In genomic region chr11:35721576-35722341, GRCh38 we compare ENCODE assay signal across 13 cellular contexts. TPM values are rescaled to one million over a fixed set of nuclear protein-coding genes. Genes with fewer than 3 reads are reported as not detected.
DNase-seq lines count a peak whose midpoint lies in the region; ATAC-seq and TF ChIP-seq lines count a peak whose summit lies in the region.
"Had no signal": no experiment of that assay in that cellular context is flagged by ENCODE, and none has a peak within 500 bp of the region (broad histone marks: within the 10 kb centered on the region; RNA-seq: fewer than 3 reads in every experiment).

No MANE protein-coding gene starts in this region.

- H3K27ac Mint-ChIP-seq in WTC11 = peak overlapping the region; percentile 37; the same call in 1 of the 2 replicates
- peak overlapping the region; percentile 85 for H3K27ac Mint-ChIP-seq in stimulated activated naive B cell treated with anti-CD40 and anti-IgM and Interleukin-4, amounts not matched to agents 10 μg/mL and 1 μg/mL and 100 μg/mL, for 72 hours
- H3K27ac Mint-ChIP-seq: activated T-cell treated with anti-CD3 and anti-CD28 coated beads, Interleukin-2, amount 50 U/mL, for 72 hours; effector memory CD8-positive, alpha-beta T cell; progenitor cell of endocrine pancreas had no signal

- TF ChIP-seq POLR2A in prostate gland (IDR thresholded peaks at IDR 0.05) = no peak

- no peak overlapping the region for H3K27ac ChIP-seq in right atrium auricular region
- no peak overlapping the region for H3K27ac ChIP-seq in prostate gland
- H3K27ac ChIP-seq: HL-60 had no signal

- no peak overlapping the region for H3K4me3 Mint-ChIP-seq in WTC11
- H3K4me3 Mint-ChIP-seq in stimulated activated naive B cell treated with anti-CD40 and anti-IgM and Interleukin-4, amounts not matched to agents 10 μg/mL and 1 μg/mL and 100 μg/mL, for 72 hours = peak overlapping the region; percentile 18 to 50
- H3K4me3 Mint-ChIP-seq: activated T-cell treated with anti-CD3 and anti-CD28 coated beads, Interleukin-2, amount 50 U/mL, for 72 hours; effector memory CD8-positive, alpha-beta T cell had no signal

- H3K4me3 ChIP-seq in right atrium auricular region (no peak overlapping the region), prostate gland (no peak overlapping the region)

- no peaks in the 10 kb centered on the region for H3K9me3 Mint-ChIP-seq in WTC11
- peaks cover 3 to 6% of the 10 kb centered on the region in 2 donors for H3K9me3 Mint-ChIP-seq in stimulated activated naive B cell treated with anti-CD40 and anti-IgM and Interleukin-4, amounts not matched to agents 10 μg/mL and 1 μg/mL and 100 μg/mL, for 72 hours

- 41% methylated on average over 2 of the region's 2 CpGs for WGBS in prostate gland

- intact Hi-C loops in Right ventricle myocardium superior (cut with DNase I) = no loop called here
- intact Hi-C loops in prostate gland (cut with DNase I) = no loop called here

- H3K27me3 ChIP-seq in right atrium auricular region = no peaks in the 10 kb centered on the region
- no peaks in the 10 kb centered on the region for H3K27me3 ChIP-seq in prostate gland (replicated peaks; ENCODE audit: insufficient read depth)

- peak; percentile 36 for ATAC-seq in Right ventricle myocardium superior (ENCODE audit: poor library complexity)
- ATAC-seq in HG02759 (IDR thresholded peaks at IDR 0.05; ENCODE audit: unreplicated experiment) = peak; percentile 51
- no peak for ATAC-seq in WTC11
- ATAC-seq in stimulated activated naive B cell treated with anti-CD40 and anti-IgM and Interleukin-4, amounts not matched to agents 10 μg/mL and 1 μg/mL and 100 μg/mL, for 72 hours (replicated peaks) = peak; percentile 81 to 82
- no peak for ATAC-seq in HG03439 (IDR thresholded peaks at IDR 0.05; ENCODE audit: unreplicated experiment)
- ATAC-seq: activated T-cell treated with anti-CD3 and anti-CD28 coated beads, Interleukin-2, amount 50 U/mL, for 72 hours; effector memory CD8-positive, alpha-beta T cell had no signal

- H3K36me3 ChIP-seq in right atrium auricular region (peaks cover 11% of the 10 kb centered on the region), prostate gland (no peaks in the 10 kb centered on the region)

- no peaks in the 10 kb centered on the region for H3K27me3 Mint-ChIP-seq in WTC11 (ENCODE audit: low read depth)
- no peaks in the 10 kb centered on the region for H3K27me3 Mint-ChIP-seq in stimulated activated naive B cell treated with anti-CD40 and anti-IgM and Interleukin-4, amounts not matched to agents 10 μg/mL and 1 μg/mL and 100 μg/mL, for 72 hours
- H3K27me3 Mint-ChIP-seq: effector memory CD8-positive, alpha-beta T cell; progenitor cell of endocrine pancreas had no signal

- POLR2A ChIA-PET in WTC11 (lab: Charles Lee) = no interaction called here

- H3K9me3 ChIP-seq in right atrium auricular region = no peaks in the 10 kb centered on the region
- H3K9me3 ChIP-seq in prostate gland = no peaks in the 10 kb centered on the region

- CTCF ChIA-PET in WTC11 (lab: Charles Lee) = interaction anchor here (1.0 to 2.4 kb wide), 3 partner anchors 78 to 537 kb away, joined by 4 to 15 read pairs (median 4); no protein-coding TSS in a partner anchor

- H3K4me1 ChIP-seq in right atrium auricular region = peaks cover 0 to 17% of the 10 kb centered on the region in 2 donors
- no peaks in the 10 kb centered on the region for H3K4me1 ChIP-seq in prostate gland (replicated peaks)

- H3K4me1 Mint-ChIP-seq in WTC11 = peaks cover 21% of the 10 kb centered on the region
- peaks cover 41 to 74% of the 10 kb centered on the region in 2 donors for H3K4me1 Mint-ChIP-seq in stimulated activated naive B cell treated with anti-CD40 and anti-IgM and Interleukin-4, amounts not matched to agents 10 μg/mL and 1 μg/mL and 100 μg/mL, for 72 hours

- DNase-seq in Right ventricle myocardium superior = no peak
- no peak for DNase-seq in right atrium auricular region (ENCODE audit: low spot score)
- DNase-seq in WTC11 (ENCODE audit: low spot score) = no peak
- DNase-seq in stimulated activated naive B cell treated with anti-CD40 and anti-IgM and Interleukin-4, amounts not matched to agents 10 μg/mL and 1 μg/mL and 100 μg/mL, for 72 hours = no peak
- DNase-seq in prostate gland (ENCODE audit: low spot score) = no peak
- no peak for DNase-seq in activated CD4-positive, alpha-beta T cell treated with anti-CD3 and anti-CD28 coated beads for 1 hour
- DNase-seq: activated T-cell treated with anti-CD3 and anti-CD28 coated beads, Interleukin-2, amount 50 U/mL, for 72 hours; effector memory CD8-positive, alpha-beta T cell; SW 1271 had no signal

- TF ChIP-seq CTCF in right atrium auricular region (IDR thresholded peaks at IDR 0.05) = no peak
- TF ChIP-seq CTCF in WTC11 (IDR thresholded peaks at IDR 0.05) = no peak
- no peak for TF ChIP-seq CTCF in prostate gland (IDR thresholded peaks at IDR 0.05)

- H3K36me3 Mint-ChIP-seq in WTC11 = peaks cover 7% of the 10 kb centered on the region; the same call in 1 of the 2 replicates
- H3K36me3 Mint-ChIP-seq in stimulated activated naive B cell treated with anti-CD40 and anti-IgM and Interleukin-4, amounts not matched to agents 10 μg/mL and 1 μg/mL and 100 μg/mL, for 72 hours = peaks cover 23 to 44% of the 10 kb centered on the region in 2 donors

TF ChIP-seq in WTC11, 78 proteins besides CTCF, POLR2A, EP300 and RAD21:
- TF ChIP-seq NR3C1 (CRISPR knock-in tag; conservative IDR thresholded peaks at IDR 0.05; ENCODE audit: low read depth) (no peak), ARID4B (CRISPR knock-in tag; IDR thresholded peaks at IDR 0.05; ENCODE audit: borderline replicate concordance) (no peak), ZNF671 (CRISPR knock-in tag; IDR thresholded peaks at IDR 0.05) (no peak), MYBL2 (CRISPR knock-in tag; IDR thresholded peaks at IDR 0.05) (no peak), FOXP4 (CRISPR knock-in tag; IDR thresholded peaks at IDR 0.05) (no peak), ZNF512 (CRISPR knock-in tag; IDR thresholded peaks at IDR 0.05; ENCODE audit: borderline replicate concordance) (no peak), ETV6 (CRISPR knock-in tag; IDR thresholded peaks at IDR 0.05) (no peak)

RNA-seq across cellular contexts. Expression of gene TRIM44, which starts 59.2 kb away (rescaled TPM):
- total RNA-seq in Right ventricle myocardium superior = 34.0 TPM
- 10 to 100 TPM; 22.1 to 35.4 TPM for total RNA-seq in right atrium auricular region
- total RNA-seq in WTC11 (2021) = 27.4 to 32.9 TPM (median 29.1 TPM) in 3 replicates
- 10 to 100 TPM; 30.6 to 33.2 TPM for total RNA-seq in prostate gland

Comparison
In these comparisons a context has a peak if more than half of its experiments do, and no peak if none do; other contexts are left out.
1. ATAC-seq: peak in Right ventricle myocardium superior (single experiment), HG02759 (single experiment) and stimulated activated naive B cell treated with anti-CD40 and anti-IgM and Interleukin-4, amounts not matched to agents 10 μg/mL and 1 μg/mL and 100 μg/mL, for 72 hours (2 of 2); none in WTC11 (single experiment) and HG03439 (single experiment).